1 cellular context compared by ENCODE assay signal in the genomic region with DNA sequence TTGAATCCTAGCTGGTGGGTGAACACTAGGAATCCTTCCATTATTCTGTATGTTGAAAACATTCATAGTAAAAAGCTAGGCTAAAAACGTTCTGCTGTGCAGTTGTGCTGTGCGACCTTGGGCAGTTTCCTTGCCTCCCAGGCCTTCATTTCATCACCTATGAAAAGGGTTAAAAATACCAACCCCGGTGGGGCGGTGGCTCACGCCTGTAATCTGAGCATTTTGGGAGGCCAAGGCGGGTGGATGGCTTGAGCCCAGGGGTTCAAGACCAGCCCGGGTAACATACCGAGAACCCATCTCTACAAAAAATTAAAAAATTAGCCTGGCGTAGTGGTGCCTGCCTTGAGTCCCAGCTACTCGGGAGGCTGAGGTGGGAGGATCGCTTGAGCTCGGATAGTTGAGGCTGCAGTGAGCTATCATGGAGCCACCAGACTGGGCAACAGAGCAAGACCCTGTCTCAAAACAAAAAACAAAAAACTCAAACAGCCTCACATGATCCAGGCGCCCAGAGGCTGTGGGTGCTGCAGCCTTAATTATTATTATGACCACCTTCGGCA.
TF ChIP-seq lines count a peak whose summit lies in the region.

No MANE protein-coding gene starts in this region.

TF ChIP-seq in GM12878, 131 proteins besides CTCF, POLR2A, EP300 and RAD21 (continued from another document):
- TF ChIP-seq, protein P1, sequence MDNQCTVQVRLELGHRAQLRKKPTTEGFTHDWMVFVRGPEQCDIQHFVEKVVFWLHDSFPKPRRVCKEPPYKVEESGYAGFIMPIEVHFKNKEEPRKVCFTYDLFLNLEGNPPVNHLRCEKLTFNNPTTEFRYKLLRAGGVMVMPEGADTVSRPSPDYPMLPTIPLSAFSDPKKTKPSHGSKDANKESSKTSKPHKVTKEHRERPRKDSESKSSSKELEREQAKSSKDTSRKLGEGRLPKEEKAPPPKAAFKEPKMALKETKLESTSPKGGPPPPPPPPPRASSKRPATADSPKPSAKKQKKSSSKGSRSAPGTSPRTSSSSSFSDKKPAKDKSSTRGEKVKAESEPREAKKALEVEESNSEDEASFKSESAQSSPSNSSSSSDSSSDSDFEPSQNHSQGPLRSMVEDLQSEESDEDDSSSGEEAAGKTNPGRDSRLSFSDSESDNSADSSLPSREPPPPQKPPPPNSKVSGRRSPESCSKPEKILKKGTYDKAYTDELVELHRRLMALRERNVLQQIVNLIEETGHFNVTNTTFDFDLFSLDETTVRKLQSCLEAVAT (IDR thresholded peaks at IDR 0.05): peak; percentile 74
- no peak for TF ChIP-seq NR2C2 (IDR thresholded peaks at IDR 0.05; ENCODE audit: borderline replicate concordance, control insufficient read depth, insufficient read length, low read depth)
- TF ChIP-seq CBX3 (IDR thresholded peaks at IDR 0.05; ENCODE audit: borderline replicate concordance, low read depth): no peak
- TF ChIP-seq ZNF274 (IDR thresholded peaks at IDR 0.05; ENCODE audit: insufficient read depth, insufficient read length): no peak
- TF ChIP-seq NBN (IDR thresholded peaks at IDR 0.05): peak; percentile 56; the same call in 1 of the 2 replicates
- TF ChIP-seq ATF7 (IDR thresholded peaks at IDR 0.05; ENCODE audit: low read depth): 0 out of 2 replicates have a peak, but pooled peaks have one; percentile 10
- TF ChIP-seq RCOR1 (conservative IDR thresholded peaks at IDR 0.05; ENCODE audit: low read depth, low read length): 0 out of 2 replicates have a peak, but pooled peaks have one; percentile 31
- no peak for TF ChIP-seq RUNX3 (IDR thresholded peaks at IDR 0.05; ENCODE audit: low read length)
- TF ChIP-seq SREBF2 (IDR thresholded peaks at IDR 0.05; ENCODE audit: low read length): no peak
- TF ChIP-seq EZH2 (IDR thresholded peaks at IDR 0.05; ENCODE audit: borderline replicate concordance, control insufficient read depth, low read depth, low read length): no peak
- TF ChIP-seq EED (IDR thresholded peaks at IDR 0.05; ENCODE audit: low read depth): no peak
- TF ChIP-seq, protein P2, sequence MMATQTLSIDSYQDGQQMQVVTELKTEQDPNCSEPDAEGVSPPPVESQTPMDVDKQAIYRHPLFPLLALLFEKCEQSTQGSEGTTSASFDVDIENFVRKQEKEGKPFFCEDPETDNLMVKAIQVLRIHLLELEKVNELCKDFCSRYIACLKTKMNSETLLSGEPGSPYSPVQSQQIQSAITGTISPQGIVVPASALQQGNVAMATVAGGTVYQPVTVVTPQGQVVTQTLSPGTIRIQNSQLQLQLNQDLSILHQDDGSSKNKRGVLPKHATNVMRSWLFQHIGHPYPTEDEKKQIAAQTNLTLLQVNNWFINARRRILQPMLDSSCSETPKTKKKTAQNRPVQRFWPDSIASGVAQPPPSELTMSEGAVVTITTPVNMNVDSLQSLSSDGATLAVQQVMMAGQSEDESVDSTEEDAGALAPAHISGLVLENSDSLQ (IDR thresholded peaks at IDR 0.05): no peak
- TF ChIP-seq SMC3 (IDR thresholded peaks at IDR 0.05; ENCODE audit: borderline replicate concordance, low read length): no peak
- TF ChIP-seq MYB (IDR thresholded peaks at IDR 0.05; ENCODE audit: borderline replicate concordance, low read depth, low read length): no peak
